In genomic region chrY:13440811-13441210, GRCh38 we compare ENCODE assay signal across 19 cellular contexts. TPM values are rescaled to one million over a fixed set of nuclear protein-coding genes. Genes with fewer than 3 reads are reported as not detected.
DNase-seq lines count a peak whose midpoint lies in the region; ATAC-seq and TF ChIP-seq lines count a peak whose summit lies in the region.
"Had no signal": no experiment of that assay in that cellular context is flagged by ENCODE, and none has a peak within 500 bp of the region (broad histone marks: within the 10 kb centered on the region; RNA-seq: fewer than 3 reads in every experiment).

No MANE protein-coding gene starts in this region.

- peaks cover 40% of the 10 kb centered on the region for H3K4me1 Mint-ChIP-seq in activated CD8-positive, alpha-beta T cell treated with anti-CD3 and anti-CD28 coated beads for 36 hours (ENCODE audit: low read depth)
- peaks cover 17% of the 10 kb centered on the region for H3K4me1 Mint-ChIP-seq in activated CD8-positive, alpha-beta T cell treated with anti-CD3 and anti-CD28 coated beads, Interleukin-2, amount 10 ng/mL, durations not matched to agents 7 days and 5 days (ENCODE audit: low read depth)

- no peaks in the 10 kb centered on the region for H3K9me3 ChIP-seq in WERI-Rb-1 (ENCODE audit: severe bottlenecking)
- H3K9me3 ChIP-seq: BLaER1 had no signal

- no peaks in the 10 kb centered on the region for H3K36me3 ChIP-seq in WERI-Rb-1
- H3K36me3 ChIP-seq: BLaER1 had no signal

- POLR2A ChIA-PET in activated CD8-positive, alpha-beta T cell treated with anti-CD3 and anti-CD28 coated beads for 36 hours (lab: Charles Lee) = interaction anchor here (0.6 kb wide), 1 partner anchor 41 kb away, joined by 3 read pairs; no protein-coding TSS in a partner anchor
- POLR2A ChIA-PET in activated CD8-positive, alpha-beta T cell treated with anti-CD3 and anti-CD28 coated beads, Interleukin-2, amount 10 ng/mL, durations not matched to agents 7 days and 5 days (lab: Charles Lee) = no interaction called here

- no peaks in the 10 kb centered on the region for H3K9me3 Mint-ChIP-seq in activated CD8-positive, alpha-beta T cell treated with anti-CD3 and anti-CD28 coated beads for 36 hours
- H3K9me3 Mint-ChIP-seq in activated CD8-positive, alpha-beta T cell treated with anti-CD3 and anti-CD28 coated beads, Interleukin-2, amount 10 ng/mL, durations not matched to agents 7 days and 5 days (ENCODE audit: insufficient read depth) = no peaks in the 10 kb centered on the region
- H3K9me3 Mint-ChIP-seq: CD4-positive, CD25-positive, alpha-beta regulatory T cell; HFFc6 had no signal

- H3K27ac ChIP-seq in WERI-Rb-1 = no peak overlapping the region
- H3K27ac ChIP-seq: 22Rv1, BLaER1, HL-60 had no signal

- no peak for ATAC-seq in activated CD8-positive, alpha-beta T cell treated with anti-CD3 and anti-CD28 coated beads for 36 hours
- no peak for ATAC-seq in activated CD8-positive, alpha-beta T cell treated with anti-CD3 and anti-CD28 coated beads, Interleukin-2, amount 10 ng/mL, durations not matched to agents 7 days and 5 days
- ATAC-seq: K562 had no signal

- peak overlapping the region; percentile 11 for H3K27ac Mint-ChIP-seq in activated CD8-positive, alpha-beta T cell treated with anti-CD3 and anti-CD28 coated beads for 36 hours
- H3K27ac Mint-ChIP-seq in activated CD8-positive, alpha-beta T cell treated with anti-CD3 and anti-CD28 coated beads, Interleukin-2, amount 10 ng/mL, durations not matched to agents 7 days and 5 days = no peak overlapping the region
- H3K27ac Mint-ChIP-seq: CD4-positive, CD25-positive, alpha-beta regulatory T cell; HFFc6 had no signal

- TF ChIP-seq CTCF in activated CD8-positive, alpha-beta T cell treated with anti-CD3 and anti-CD28 coated beads for 36 hours (IDR thresholded peaks at IDR 0.05) = no peak
- TF ChIP-seq CTCF in cardiac fibroblast (IDR thresholded peaks at IDR 0.05; ENCODE audit: low read depth, low read length) (no peak), fibroblast of pulmonary artery (IDR thresholded peaks at IDR 0.05; ENCODE audit: low read length, missing control alignments) (no peak), WERI-Rb-1 (IDR thresholded peaks at IDR 0.05; ENCODE audit: low read depth, low read length) (no peak)

- H3K4me3 ChIP-seq in cardiac fibroblast (replicated peaks in 1 of 2; ENCODE audit: low read depth in 2 of 2, low read length in 2 of 2) (no peak overlapping the region), fibroblast of pulmonary artery (replicated peaks; ENCODE audit: low read depth, low read length) (no peak overlapping the region), WERI-Rb-1 (ENCODE audit: low read depth, low read length) (no peak overlapping the region)
- H3K4me3 ChIP-seq: BLaER1, K562 had no signal

- H3K27me3 ChIP-seq in WERI-Rb-1 (ENCODE audit: insufficient read depth, low read depth, severe bottlenecking) = no peaks in the 10 kb centered on the region
- H3K27me3 ChIP-seq: BLaER1 had no signal

- H3K27me3 Mint-ChIP-seq in activated CD8-positive, alpha-beta T cell treated with anti-CD3 and anti-CD28 coated beads for 36 hours = no peaks in the 10 kb centered on the region
- no peaks in the 10 kb centered on the region for H3K27me3 Mint-ChIP-seq in activated CD8-positive, alpha-beta T cell treated with anti-CD3 and anti-CD28 coated beads, Interleukin-2, amount 10 ng/mL, durations not matched to agents 7 days and 5 days (ENCODE audit: low read depth)
- H3K27me3 Mint-ChIP-seq: CD4-positive, CD25-positive, alpha-beta regulatory T cell had no signal

- intact Hi-C loops in activated CD8-positive, alpha-beta T cell treated with anti-CD3 and anti-CD28 coated beads for 36 hours (cut with micrococcal nuclease) = no loop called here

- no peak for DNase-seq in activated CD8-positive, alpha-beta T cell treated with anti-CD3 and anti-CD28 coated beads for 36 hours
- no peak for DNase-seq in activated CD8-positive, alpha-beta T cell treated with anti-CD3 and anti-CD28 coated beads, Interleukin-2, amount 10 ng/mL, durations not matched to agents 7 days and 5 days
- peak; percentile 34 to 66 for DNase-seq in cardiac fibroblast (ENCODE audit: low read depth in 2 of 2)
- DNase-seq in fibroblast of pulmonary artery (ENCODE audit: low read depth) = peak; percentile 56
- no peak for DNase-seq in WERI-Rb-1
- DNase-seq in HuH-7 (ENCODE audit: low spot score) = no peak
- DNase-seq in activated CD4-positive, alpha-beta T cell treated with anti-CD3 and anti-CD28 coated beads for 48 hours = no peak
- DNase-seq: AML-193; Calu3; CD4-positive, CD25-positive, alpha-beta regulatory T cell; DMS79; EL; HCEC 1CT; HFFc6 had no signal

- CTCF ChIA-PET in activated CD8-positive, alpha-beta T cell treated with anti-CD3 and anti-CD28 coated beads for 36 hours (lab: Charles Lee) = no interaction called here
- CTCF ChIA-PET in activated CD8-positive, alpha-beta T cell treated with anti-CD3 and anti-CD28 coated beads, Interleukin-2, amount 10 ng/mL, durations not matched to agents 7 days and 5 days (lab: Charles Lee) = no interaction called here

- H3K36me3 Mint-ChIP-seq in activated CD8-positive, alpha-beta T cell treated with anti-CD3 and anti-CD28 coated beads for 36 hours (ENCODE audit: low read depth) = peaks cover 42% of the 10 kb centered on the region
- peaks cover 56% of the 10 kb centered on the region for H3K36me3 Mint-ChIP-seq in activated CD8-positive, alpha-beta T cell treated with anti-CD3 and anti-CD28 coated beads, Interleukin-2, amount 10 ng/mL, durations not matched to agents 7 days and 5 days (ENCODE audit: low read depth)
- H3K36me3 Mint-ChIP-seq: CD4-positive, CD25-positive, alpha-beta regulatory T cell had no signal

- H3K4me3 Mint-ChIP-seq in activated CD8-positive, alpha-beta T cell treated with anti-CD3 and anti-CD28 coated beads for 36 hours = no peak overlapping the region
- no peak overlapping the region for H3K4me3 Mint-ChIP-seq in activated CD8-positive, alpha-beta T cell treated with anti-CD3 and anti-CD28 coated beads, Interleukin-2, amount 10 ng/mL, durations not matched to agents 7 days and 5 days
- H3K4me3 Mint-ChIP-seq: CD4-positive, CD25-positive, alpha-beta regulatory T cell; HFFc6 had no signal

RNA-seq across cellular contexts. Expression of gene UTY, which starts 39.0 kb away (rescaled TPM):
- total RNA-seq in activated CD8-positive, alpha-beta T cell treated with anti-CD3 and anti-CD28 coated beads for 36 hours = 10 to 100 TPM; 21.4 to 21.9 TPM
- 10 to 100 TPM; 25.9 to 26.0 TPM for total RNA-seq in activated CD8-positive, alpha-beta T cell treated with anti-CD3 and anti-CD28 coated beads, Interleukin-2, amount 10 ng/mL, durations not matched to agents 7 days and 5 days
- total RNA-seq: A673; Calu3; CD4-positive, CD25-positive, alpha-beta regulatory T cell had no signal

Comparison
In these comparisons a context has a peak if more than half of its experiments do, and no peak if none do; other contexts are left out.
1. DNase-seq: peak in cardiac fibroblast (2 of 2) and fibroblast of pulmonary artery (single experiment); none in activated CD8-positive, alpha-beta T cell treated with anti-CD3 and anti-CD28 coated beads for 36 hours (single experiment), activated CD8-positive, alpha-beta T cell treated with anti-CD3 and anti-CD28 coated beads, Interleukin-2, amount 10 ng/mL, durations not matched to agents 7 days and 5 days (single experiment), WERI-Rb-1 (single experiment), HuH-7 (single experiment) and activated CD4-positive, alpha-beta T cell treated with anti-CD3 and anti-CD28 coated beads for 48 hours (single experiment).